ENCODE assay signal across 7 cellular contexts in genomic region chrX:46574941-46575381, GRCh38. TPM values are rescaled to one million over a fixed set of nuclear protein-coding genes. Genes with fewer than 3 reads are reported as not detected.
DNase-seq lines count a peak whose midpoint lies in the region; ATAC-seq and TF ChIP-seq lines count a peak whose summit lies in the region.

No MANE protein-coding gene starts in this region.

- H3K27me3 ChIP-seq in trophoblast cell (ENCODE audit: insufficient read depth, low read length) = no peaks in the 10 kb centered on the region

- WGBS in trophoblast cell (ENCODE audit: extremely low coverage, insufficient coverage, insufficient read length) = no CpG with 5 or more reads among the region's 66 CpGs

- no peak overlapping the region for H4K12ac ChIP-seq in trophoblast cell (ENCODE audit: low read depth, low read length)

- H3K9ac ChIP-seq in trophoblast cell (ENCODE audit: low read length) = no peak overlapping the region

- no peak overlapping the region for H3K14ac ChIP-seq in trophoblast cell (ENCODE audit: low read length)

- H3K27ac Mint-ChIP-seq in activated CD4-positive, alpha-beta memory T cell treated with anti-CD3 and anti-CD28 coated beads, Interleukin-2, amount 10 ng/mL, durations not matched to agents 7 days and 5 days = peak overlapping the region; percentile 40

- H3K36me3 ChIP-seq in trophoblast cell (ENCODE audit: control insufficient read depth in 1 of 2, insufficient read depth in 2 of 2, low read length in 2 of 2) = no peaks in the 10 kb centered on the region

- no peak overlapping the region for H3K4ac ChIP-seq in trophoblast cell (ENCODE audit: low read depth, low read length)

- H3K36me3 Mint-ChIP-seq in activated CD4-positive, alpha-beta memory T cell treated with anti-CD3 and anti-CD28 coated beads, Interleukin-2, amount 10 ng/mL, durations not matched to agents 7 days and 5 days (ENCODE audit: low read depth) = peaks cover 24% of the 10 kb centered on the region

- no peaks in the 10 kb centered on the region for H3K27me3 Mint-ChIP-seq in activated CD4-positive, alpha-beta memory T cell treated with anti-CD3 and anti-CD28 coated beads, Interleukin-2, amount 10 ng/mL, durations not matched to agents 7 days and 5 days

- no peaks in the 10 kb centered on the region for H3K9me3 Mint-ChIP-seq in activated CD4-positive, alpha-beta memory T cell treated with anti-CD3 and anti-CD28 coated beads, Interleukin-2, amount 10 ng/mL, durations not matched to agents 7 days and 5 days

- in situ Hi-C loops in GM18951 (cut with MboI; ENCODE audit: low sequenced_read_pairs, unreplicated experiment) = no loop called here

- no peaks in the 10 kb centered on the region for H3K9me3 ChIP-seq in trophoblast cell (ENCODE audit: insufficient read depth, low read depth, low read length)

- peak overlapping the region; percentile 96 for H3K4me2 ChIP-seq in trophoblast cell (ENCODE audit: low read length)

- H3K18ac ChIP-seq in trophoblast cell (ENCODE audit: low read length) = no peak overlapping the region

- H3K23ac ChIP-seq in trophoblast cell (ENCODE audit: low read length) = no peak overlapping the region

- peak overlapping the region; percentile 58 for H3K4me3 ChIP-seq in fibroblast of pulmonary artery (replicated peaks; ENCODE audit: low read depth, low read length)
- peak overlapping the region; percentile 74 for H3K4me3 ChIP-seq in trophoblast cell (ENCODE audit: low read depth, low read length)

- peak overlapping the region; percentile 45 for H4K8ac ChIP-seq in trophoblast cell (ENCODE audit: low read depth, low read length)

- no peak overlapping the region for H2BK12ac ChIP-seq in trophoblast cell (ENCODE audit: low read length)

- H3K79me1 ChIP-seq in trophoblast cell (ENCODE audit: low read length) = no peaks in the 10 kb centered on the region

- POLR2A ChIA-PET in activated CD4-positive, alpha-beta memory T cell treated with anti-CD3 and anti-CD28 coated beads, Interleukin-2, amount 10 ng/mL, durations not matched to agents 7 days and 5 days (lab: Charles Lee) = interaction anchor here (1.0 to 1.8 kb wide), 5 partner anchors 12 to 52 kb away, joined by 3 to 12 read pairs (median 3); no protein-coding TSS in a partner anchor

- peaks cover 2% of the 10 kb centered on the region for H3K79me2 ChIP-seq in trophoblast cell (ENCODE audit: control insufficient read depth, insufficient read depth, low read length, poor library complexity)

- peak; percentile 71 for DNase-seq in NCI-H1105 (lab: John Stamatoyannopoulos, UW)
- peak; percentile 52 for DNase-seq in activated CD4-positive, alpha-beta memory T cell treated with anti-CD3 and anti-CD28 coated beads, Interleukin-2, amount 10 ng/mL, durations not matched to agents 7 days and 5 days
- DNase-seq in fibroblast of pulmonary artery (ENCODE audit: low read depth) = no peak
- DNase-seq in trophoblast cell = peak; percentile 34 to 64
- DNase-seq in NCI-H1436 (lab: John Stamatoyannopoulos, UW) = no peak

- peak overlapping the region; percentile 80 for H3K4me3 Mint-ChIP-seq in activated CD4-positive, alpha-beta memory T cell treated with anti-CD3 and anti-CD28 coated beads, Interleukin-2, amount 10 ng/mL, durations not matched to agents 7 days and 5 days

- no peak overlapping the region for H2AFZ ChIP-seq in trophoblast cell (ENCODE audit: insufficient read depth, low read length, poor library complexity)

- no peak overlapping the region for H3K27ac ChIP-seq in trophoblast cell (ENCODE audit: low read depth, low read length)

- TF ChIP-seq CTCF in fibroblast of pulmonary artery (IDR thresholded peaks at IDR 0.05; ENCODE audit: low read length, missing control alignments) = no peak

- peaks cover 11 to 14% of the 10 kb centered on the region in 2 experiments for H3K4me1 ChIP-seq in trophoblast cell (ENCODE audit: control insufficient read depth in 1 of 2, insufficient read depth in 2 of 2, low read length in 2 of 2)

- TF ChIP-seq POLR2A in GM18951 (IDR thresholded peaks at IDR 0.05; ENCODE audit: extremely low read depth, insufficient read depth, insufficient read length) = peak; percentile 17

- H2BK120ac ChIP-seq in trophoblast cell (ENCODE audit: insufficient read depth, low read length, poor library complexity) = no peak overlapping the region

- peaks cover 56% of the 10 kb centered on the region for H3K4me1 Mint-ChIP-seq in activated CD4-positive, alpha-beta memory T cell treated with anti-CD3 and anti-CD28 coated beads, Interleukin-2, amount 10 ng/mL, durations not matched to agents 7 days and 5 days

- no peak overlapping the region for H4K91ac ChIP-seq in trophoblast cell (ENCODE audit: low read depth, low read length)

- no peak overlapping the region for H2AK5ac ChIP-seq in trophoblast cell (ENCODE audit: low read length)

- CTCF ChIA-PET in activated CD4-positive, alpha-beta memory T cell treated with anti-CD3 and anti-CD28 coated beads, Interleukin-2, amount 10 ng/mL, durations not matched to agents 7 days and 5 days (lab: Charles Lee) = interaction anchor here (1.4 kb wide), 1 partner anchor 67 kb away, joined by 3 read pairs; no protein-coding TSS in a partner anchor

- no peak overlapping the region for H2BK5ac ChIP-seq in trophoblast cell (ENCODE audit: low read depth, low read length, poor library complexity)

- no peak for ATAC-seq in GM19463 (IDR thresholded peaks at IDR 0.05; ENCODE audit: unreplicated experiment)

RNA-seq across cellular contexts. Expression of gene CHST7, which starts 1.4 kb away (rescaled TPM):
- 10 to 100 TPM; 11.5 to 11.8 TPM for total RNA-seq in activated CD4-positive, alpha-beta memory T cell treated with anti-CD3 and anti-CD28 coated beads, Interleukin-2, amount 10 ng/mL, durations not matched to agents 7 days and 5 days
- 1.8 and 2.2 TPM in 2 replicates for polyA plus RNA-seq in trophoblast cell (2013)

RNA-seq across cellular contexts. Expression of gene ZNF674, which starts 29.7 kb away (rescaled TPM):
- 1 to 10 TPM; 5.7 to 7.4 TPM for total RNA-seq in activated CD4-positive, alpha-beta memory T cell treated with anti-CD3 and anti-CD28 coated beads, Interleukin-2, amount 10 ng/mL, durations not matched to agents 7 days and 5 days
- 2.6 and 2.7 TPM in 2 replicates for polyA plus RNA-seq in trophoblast cell (2013)

Comparison
In these comparisons a context has a peak if more than half of its experiments do, and no peak if none do; other contexts are left out.
1. DNase-seq: peak in NCI-H1105 (single experiment), activated CD4-positive, alpha-beta memory T cell treated with anti-CD3 and anti-CD28 coated beads, Interleukin-2, amount 10 ng/mL, durations not matched to agents 7 days and 5 days (single experiment) and trophoblast cell (2 of 2); none in fibroblast of pulmonary artery (single experiment) and NCI-H1436 (single experiment).